In the genomic region with DNA sequence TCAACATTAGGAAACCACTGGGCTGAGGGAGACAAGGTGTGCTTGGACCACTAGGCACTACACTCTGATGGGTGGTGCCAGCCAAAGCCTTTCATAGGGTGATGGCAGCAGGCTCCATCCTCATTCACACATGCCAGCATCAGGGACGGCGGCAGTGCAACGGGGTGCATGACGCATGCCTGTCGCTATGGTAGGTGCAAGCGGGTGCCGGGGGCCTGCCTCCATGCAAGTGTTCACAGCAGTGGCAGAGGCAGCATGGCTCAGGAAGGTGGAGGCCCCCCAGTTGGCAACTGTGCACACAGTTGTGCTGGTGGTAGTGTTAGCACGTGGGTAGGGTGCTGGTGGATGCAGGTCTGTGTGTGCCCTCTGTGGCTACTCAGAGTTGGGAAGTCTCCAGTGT, we compare ENCODE assay signal across 26 cellular contexts.
"Had no signal": no experiment of that assay in that cellular context is flagged by ENCODE, and none has a peak within 500 bp of the region (broad histone marks: within the 10 kb centered on the region; RNA-seq: fewer than 3 reads in every experiment).

No MANE protein-coding gene starts in this region.

- H3K9ac ChIP-seq: neural progenitor cell had no signal

- H3K27ac ChIP-seq: left lung, neural progenitor cell, pancreas, prostate gland, sigmoid colon, spleen, stomach, testis, thyroid gland, transverse colon, uterus had no signal

- H3K9me3 ChIP-seq: mucosa of descending colon, pancreas, prostate gland, testis, thyroid gland, transverse colon, uterus had no signal

- ATAC-seq: left cardiac atrium; left lung; mucosa of descending colon; naive thymus-derived CD4-positive, alpha-beta T cell; pancreas; right cardiac atrium; stimulated activated naive B cell treated with anti-CD40 and anti-IgM and Interleukin-4, amounts not matched to agents 10 μg/mL and 1 μg/mL and 100 μg/mL, for 72 hours; stimulated activated naive CD8-positive, alpha-beta T cell treated with anti-CD3 and anti-CD28 coated beads, Interleukin-15, Interleukin-2, amounts not matched to agents 100 U/mL and 50 U/mL, for 24 hours had no signal

- H3K36me3 ChIP-seq: left lung, neural progenitor cell, pancreas, prostate gland, sigmoid colon, spleen, stomach, thyroid gland, transverse colon, uterus had no signal

- H3K4me2 ChIP-seq: neural progenitor cell had no signal

- H3K4me1 ChIP-seq: left lung, neural progenitor cell, pancreas, prostate gland, sigmoid colon, spleen, stomach, testis, thyroid gland, transverse colon, uterus had no signal

- H3K27me3 ChIP-seq: left lung, neural progenitor cell, pancreas, sigmoid colon, stomach, testis, thyroid gland, transverse colon, uterus had no signal

- H2AFZ ChIP-seq: neural progenitor cell had no signal

- H3K4me3 ChIP-seq: left lung, lung, mucosa of descending colon, neural progenitor cell, pancreas, prostate gland, sigmoid colon, spleen, stomach, testis, thyroid gland, transverse colon, uterus had no signal

- DNase-seq: head of caudate nucleus; hippocampal formation; kidney glomerular epithelial cell; left cardiac atrium; midbrain; naive thymus-derived CD4-positive, alpha-beta T cell; nephron progenitor cell; retina; right cardiac atrium; sigmoid colon; small intestine; spleen; stimulated activated CD4-positive, alpha-beta T cell treated with anti-CD3 and anti-CD28 coated beads, Interleukin-4, amount 100 ng/mL, for 24 hours; stimulated activated naive B cell treated with anti-CD40 and anti-IgM and Interleukin-4, amounts not matched to agents 10 μg/mL and 1 μg/mL and 100 μg/mL, for 72 hours; stimulated activated naive CD8-positive, alpha-beta T cell treated with anti-CD3 and anti-CD28 coated beads, Interleukin-15, Interleukin-2, amounts not matched to agents 100 U/mL and 50 U/mL, for 24 hours; stomach; testis; thyroid gland; transverse colon; uterus had no signal
